In the genomic region with DNA sequence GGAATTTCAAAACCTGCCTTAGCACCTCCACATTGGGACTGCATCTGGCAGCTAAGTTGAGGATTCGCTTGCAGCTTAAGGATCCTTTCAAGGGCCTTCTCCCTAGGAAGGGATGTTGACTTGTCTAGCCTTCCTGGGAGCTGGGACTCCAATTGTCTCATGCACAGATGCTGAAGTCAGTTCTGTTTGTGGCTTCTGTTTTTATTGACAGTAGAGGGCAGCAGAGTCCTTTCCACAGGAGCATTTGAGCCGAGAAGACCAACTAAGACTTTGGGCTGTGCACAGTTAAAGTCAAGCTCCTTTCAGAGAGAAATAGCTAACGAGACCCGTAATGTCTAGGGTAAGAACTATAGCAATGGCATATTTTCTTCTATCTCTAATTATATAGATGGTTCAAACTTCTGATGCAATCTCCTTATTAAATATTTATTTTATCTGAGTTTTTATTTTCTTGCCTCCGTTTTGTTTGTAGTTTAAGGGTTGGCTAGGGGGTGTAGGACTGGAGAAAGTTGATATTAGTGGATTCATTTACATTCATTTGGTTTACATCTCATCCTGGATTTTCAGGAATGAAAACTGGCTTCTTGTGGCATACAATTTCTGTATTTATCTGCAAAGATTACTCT, we compare ENCODE assay signal across 8 cellular contexts. TPM values are rescaled to one million over a fixed set of nuclear protein-coding genes. Genes with fewer than 3 reads are reported as not detected.
DNase-seq lines count a peak whose midpoint lies in the region; ATAC-seq and TF ChIP-seq lines count a peak whose summit lies in the region.

No MANE protein-coding gene starts in this region.

- no peaks in the 10 kb centered on the region for H3K4me1 ChIP-seq in foreskin keratinocyte

- H3K27me3 Mint-ChIP-seq in activated CD4-positive, alpha-beta T cell treated with anti-CD3 and anti-CD28 coated beads, Interleukin-2, amount 10 ng/mL, durations not matched to agents 24 days and 14 days, result peaks cover 17% of the 10 kb centered on the region

- no peak overlapping the region for H3K27ac ChIP-seq in foreskin keratinocyte

- H3K4me3 Mint-ChIP-seq in activated CD4-positive, alpha-beta T cell treated with anti-CD3 and anti-CD28 coated beads, Interleukin-2, amount 10 ng/mL, durations not matched to agents 24 days and 14 days, result no peak overlapping the region

- no peaks in the 10 kb centered on the region for H3K36me3 Mint-ChIP-seq in activated CD4-positive, alpha-beta T cell treated with anti-CD3 and anti-CD28 coated beads, Interleukin-2, amount 10 ng/mL, durations not matched to agents 24 days and 14 days (ENCODE audit: low read depth)

- H3K27me3 ChIP-seq in foreskin keratinocyte, result peaks cover 8% of the 10 kb centered on the region

- no peaks in the 10 kb centered on the region for H3K4me1 Mint-ChIP-seq in activated CD4-positive, alpha-beta T cell treated with anti-CD3 and anti-CD28 coated beads, Interleukin-2, amount 10 ng/mL, durations not matched to agents 24 days and 14 days

- DNase-seq in CD1c-positive myeloid dendritic cell (ENCODE audit: extremely low spot score) (peak; percentile 54), NCI-H2227 treated with DMSO at 0.1 percent for 48 hours (lab: John Stamatoyannopoulos, UW) (peak; percentile 54), foreskin keratinocyte (peak; percentile 9 to 48), nucleus accumbens (lab: John Stamatoyannopoulos, UW) (peak in 35 of 56 donors; percentile 0 to 57 (median 9)), posterior vena cava (ENCODE audit: low spot score) (no peak)
- DNase-seq in activated CD4-positive, alpha-beta T cell treated with anti-CD3 and anti-CD28 coated beads, Interleukin-2, amount 10 ng/mL, durations not matched to agents 24 days and 14 days, result peak; percentile 77

- intact Hi-C loops in activated CD4-positive, alpha-beta T cell treated with anti-CD3 and anti-CD28 coated beads, Interleukin-2, amount 10 ng/mL, durations not matched to agents 24 days and 14 days (cut with micrococcal nuclease), result loop anchor here (5.0 kb wide), 1 partner anchor 1939 kb away; no protein-coding TSS in a partner anchor
- intact Hi-C loops in posterior vena cava (cut with DNase I), result no loop called here

- H3K9me3 Mint-ChIP-seq in activated CD4-positive, alpha-beta T cell treated with anti-CD3 and anti-CD28 coated beads, Interleukin-2, amount 10 ng/mL, durations not matched to agents 24 days and 14 days, result no peaks in the 10 kb centered on the region

- peak; percentile 76 for TF ChIP-seq CTCF in foreskin keratinocyte (conservative IDR thresholded peaks at IDR 0.05)

- no peak overlapping the region for H3K27ac Mint-ChIP-seq in activated CD4-positive, alpha-beta T cell treated with anti-CD3 and anti-CD28 coated beads, Interleukin-2, amount 10 ng/mL, durations not matched to agents 24 days and 14 days

- ATAC-seq in GM18502 (IDR thresholded peaks at IDR 0.05; ENCODE audit: poor library complexity, unreplicated experiment) (peak; percentile 85), HG03045 (IDR thresholded peaks at IDR 0.05; ENCODE audit: unreplicated experiment) (peak; percentile 56), foreskin keratinocyte (peak; percentile 82)

RNA-seq across cellular contexts. Expression of gene KBTBD8, which starts 59.7 kb away (rescaled TPM):
- 16.8 and 17.0 TPM in 2 replicates for total RNA-seq in activated CD4-positive, alpha-beta T cell treated with anti-CD3 and anti-CD28 coated beads, Interleukin-2, amount 10 ng/mL, durations not matched to agents 24 days and 14 days
- total RNA-seq in foreskin keratinocyte (4.4 and 4.5 TPM in 2 replicates), posterior vena cava (1 to 10 TPM; 1.9 to 2.3 TPM)
- polyA plus RNA-seq in foreskin keratinocyte, result 0.75 and 1.0 TPM in 2 replicates
